8 cellular contexts compared by ENCODE assay signal in genomic region chr1:226062558-226063361, GRCh38. TPM values are rescaled to one million over a fixed set of nuclear protein-coding genes. Genes with fewer than 3 reads are reported as not detected.
DNase-seq lines count a peak whose midpoint lies in the region; ATAC-seq and TF ChIP-seq lines count a peak whose summit lies in the region.

Gene H3-3A, plus strand, starts transcription at chr1:226062716. Its CDS starts 1,636 bp downstream, at chr1:226064352.

- H4K20me1 ChIP-seq in smooth muscle cell (ENCODE audit: low read depth): peaks cover 46% of the 10 kb centered on the region

- peak within 1 kb of the TSS; percentile 98 for H3K27ac ChIP-seq in WERI-Rb-1
- peak within 1 kb of the TSS; percentile 98 to 99 for H3K27ac ChIP-seq in breast epithelium
- peak within 1 kb of the TSS; percentile 96 for H3K27ac ChIP-seq in smooth muscle cell (ENCODE audit: low read depth)

- TF ChIP-seq CTCF in AG04449 (IDR thresholded peaks at IDR 0.05; ENCODE audit: insufficient read depth, low read length, missing control alignments) (no peak), WERI-Rb-1 (IDR thresholded peaks at IDR 0.05; ENCODE audit: low read depth, low read length) (no peak), breast epithelium (IDR thresholded peaks at IDR 0.05) (peak in 2 of 3 donors; percentile 23 to 24), smooth muscle cell (IDR thresholded peaks at IDR 0.05; ENCODE audit: borderline replicate concordance, insufficient read depth, poor library complexity, severe bottlenecking) (no peak)

- ATAC-seq in GM18907 (IDR thresholded peaks at IDR 0.05; ENCODE audit: unreplicated experiment) (peak; percentile 76), HG03139 (IDR thresholded peaks at IDR 0.05; ENCODE audit: unreplicated experiment) (peak; percentile 71)

- POLR2A ChIA-PET in AG04449 (lab: Yijun Ruan, JAX): interaction anchor here (0.7 to 1.7 kb wide), 8 partner anchors 10 to 66 kb away, joined by 3 to 12 read pairs (median 3); partner anchors contain the start of gene SDE2

- peak within 1 kb of the TSS; percentile 80 for H3K4me3 ChIP-seq in AG04449 (ENCODE audit: low read depth, low read length)
- peak within 1 kb of the TSS; percentile 79 for H3K4me3 ChIP-seq in WERI-Rb-1 (ENCODE audit: low read depth, low read length)
- H3K4me3 ChIP-seq in breast epithelium: peak within 1 kb of the TSS; percentile 83 to 95 (median 86)
- peak within 1 kb of the TSS; percentile 74 for H3K4me3 ChIP-seq in smooth muscle cell

- peaks cover 23% of the 10 kb centered on the region for H3K36me3 ChIP-seq in WERI-Rb-1
- H3K36me3 ChIP-seq in breast epithelium: no peaks in the 10 kb centered on the region
- peaks cover 6% of the 10 kb centered on the region for H3K36me3 ChIP-seq in smooth muscle cell (ENCODE audit: low read depth)

- peak; percentile 91 for TF ChIP-seq POLR2A in breast epithelium (IDR thresholded peaks at IDR 0.05)

- H3K27me3 ChIP-seq in WERI-Rb-1 (ENCODE audit: insufficient read depth, low read depth, severe bottlenecking) (no peaks in the 10 kb centered on the region), breast epithelium (no peaks in the 10 kb centered on the region), smooth muscle cell (ENCODE audit: low read depth) (no peaks in the 10 kb centered on the region)

- CTCF ChIA-PET in AG04449 (lab: Yijun Ruan, JAX): interaction anchor here (0.6 to 2.0 kb wide), 18 partner anchors 9 to 619 kb away, joined by 3 to 9 read pairs (median 3); no protein-coding TSS in a partner anchor

- H3K4me1 ChIP-seq in breast epithelium (peaks cover 5 to 21% of the 10 kb centered on the region in 2 donors), smooth muscle cell (ENCODE audit: low read depth) (peaks cover 31% of the 10 kb centered on the region)

- peaks cover 11% of the 10 kb centered on the region for H3F3A ChIP-seq in smooth muscle cell (ENCODE audit: low read depth)

- peak within 1 kb of the TSS; percentile 88 for H2AFZ ChIP-seq in smooth muscle cell (ENCODE audit: low read depth)

- under 1% methylated on average over 43 of the region's 81 CpGs for WGBS in smooth muscle cell (ENCODE audit: low lambda C conversion rate)

- peak within 1 kb of the TSS; percentile 96 for H3K4me2 ChIP-seq in smooth muscle cell

- H3K9me3 ChIP-seq in WERI-Rb-1 (ENCODE audit: severe bottlenecking): no peaks in the 10 kb centered on the region
- no peaks in the 10 kb centered on the region for H3K9me3 ChIP-seq in breast epithelium
- H3K9me3 ChIP-seq in smooth muscle cell (replicated peaks; ENCODE audit: low read depth): no peaks in the 10 kb centered on the region

- DNase-seq in AG04449 (ENCODE audit: low read depth, low spot score) (peak; percentile 38), NCI-H2227 (lab: John Stamatoyannopoulos, UW; ENCODE audit: unreplicated experiment) (peak; percentile 96), WERI-Rb-1 (peak; percentile 92), breast epithelium (ENCODE audit: low spot score in 2 of 2) (peak; percentile 98 to 99), iPS-NIHi11 (ENCODE audit: low spot score) (peak; percentile 90), smooth muscle cell (lab: John Stamatoyannopoulos, UW; ENCODE audit: unreplicated experiment) (peak; percentile 97)

- intact Hi-C loops in breast epithelium (cut with DNase I; ENCODE audit: low total_unique reads): loop anchor here (5.0 kb wide), 1 partner anchor 60 kb away; no protein-coding TSS in a partner anchor

- H3K79me2 ChIP-seq in smooth muscle cell (ENCODE audit: low read depth): peaks cover 47% of the 10 kb centered on the region

- peak within 1 kb of the TSS; percentile 94 for H3K9ac ChIP-seq in smooth muscle cell (ENCODE audit: low read depth)

RNA-seq across cellular contexts. Expression of gene H3-3A, which starts in this region (rescaled TPM):
- 100 to 1,000 TPM; 287 to 603 (median 462) TPM for total RNA-seq in breast epithelium
- 459 and 461 TPM in 2 replicates for total RNA-seq in smooth muscle cell
- 426 and 430 TPM in 2 replicates for polyA plus RNA-seq in smooth muscle cell

Comparison
In these comparisons a context has a peak if more than half of its experiments do, and no peak if none do; other contexts are left out.
1. Peak in every context shown above with its lines: DNase-seq, ATAC-seq, H3K4me3 ChIP-seq and H3K27ac ChIP-seq.
2. DNase-seq: peak in every context shown above with its lines; median percentile 98 in breast epithelium; 97 in smooth muscle cell; 96 in NCI-H2227; 92 in WERI-Rb-1; 90 in iPS-NIHi11; 38 in AG04449.
3. CTCF ChIP-seq: peak in breast epithelium (2 of 3); none in AG04449 (single experiment), WERI-Rb-1 (single experiment) and smooth muscle cell (single experiment).